In genomic region chr9:20477940-20478620, GRCh38 we compare ENCODE assay signal across 12 cellular contexts.
DNase-seq lines count a peak whose midpoint lies in the region; ATAC-seq and TF ChIP-seq lines count a peak whose summit lies in the region.
"Had no signal": no experiment of that assay in that cellular context is flagged by ENCODE, and none has a peak within 500 bp of the region (broad histone marks: within the 10 kb centered on the region; RNA-seq: fewer than 3 reads in every experiment).

No MANE protein-coding gene starts in this region.

- WGBS in spleen, 5 donors, result 87 to 96% (median 94%) methylated on average over 7 of the region's 7 CpGs

- peak overlapping the region; percentile 83 for H3K27ac Mint-ChIP-seq in T-helper 17 cell
- H3K27ac Mint-ChIP-seq in CD4-positive, alpha-beta memory T cell, result no peak overlapping the region
- H3K27ac Mint-ChIP-seq: activated T-helper 2 cell treated with anti-CD3 and anti-CD28 coated beads, Interferon-gamma antibody, Interleukin-2, Interleukin-4, amounts not matched to agents 10 μg/mL and 5 μg/mL and 100 μg/mL, durations not matched to agents 14 hours and 24 hours and 36 hours had no signal

- H3K9me3 Mint-ChIP-seq in CD4-positive, alpha-beta memory T cell, result no peaks in the 10 kb centered on the region
- H3K9me3 Mint-ChIP-seq: activated T-helper 2 cell treated with anti-CD3 and anti-CD28 coated beads, Interferon-gamma antibody, Interleukin-2, Interleukin-4, amounts not matched to agents 10 μg/mL and 5 μg/mL and 100 μg/mL, durations not matched to agents 14 hours and 24 hours and 36 hours had no signal

- DNase-seq in GM12865 (ENCODE audit: low read depth), result peak; percentile 37
- no peak for DNase-seq in T-helper 17 cell
- DNase-seq in islet precursor cell, result peak; percentile 70
- DNase-seq in spleen, result no peak
- DNase-seq in erythroblast (lab: John Stamatoyannopoulos, UW), result no peak
- no peak for DNase-seq in HK-2 (ENCODE audit: unreplicated experiment)
- DNase-seq in CD4-positive, alpha-beta memory T cell, result no peak
- DNase-seq: COR-L47 had no signal

- H3K4me1 Mint-ChIP-seq in T-helper 17 cell, result peaks cover 34% of the 10 kb centered on the region
- peaks cover 31 to 64% (median 47%) of the 10 kb centered on the region in 4 donors for H3K4me1 Mint-ChIP-seq in CD4-positive, alpha-beta memory T cell

- POLR2A ChIA-PET in CD4-positive, alpha-beta memory T cell (lab: Charles Lee; ENCODE audit: partially characterized antibody), result no interaction called here

- peak; percentile 46 for ATAC-seq in GM21576 (IDR thresholded peaks at IDR 0.05; ENCODE audit: unreplicated experiment)
- no peak for ATAC-seq in T-helper 17 cell
- ATAC-seq: sciatic nerve had no signal

- H3K4me3 ChIP-seq in GM12865 (ENCODE audit: low read depth, low read length) (no peak overlapping the region), spleen (no peak overlapping the region)
- no peak overlapping the region for H3K4me3 ChIP-seq in CD4-positive, alpha-beta memory T cell (ENCODE audit: low read length in 2 of 2)

- H3K4me3 Mint-ChIP-seq in T-helper 17 cell, result no peak overlapping the region
- H3K4me3 Mint-ChIP-seq in CD4-positive, alpha-beta memory T cell, result no peak overlapping the region
- H3K4me3 Mint-ChIP-seq: IgD-negative memory B cell had no signal

- H3K27ac ChIP-seq in spleen, result no peak overlapping the region
- no peak overlapping the region for H3K27ac ChIP-seq in CD4-positive, alpha-beta memory T cell (ENCODE audit: low read depth, low read length)

- no peaks in the 10 kb centered on the region for H3K4me1 ChIP-seq in spleen
- peaks cover 5% of the 10 kb centered on the region for H3K4me1 ChIP-seq in CD4-positive, alpha-beta memory T cell (ENCODE audit: insufficient read depth, low read length)

- intact Hi-C loops in spleen (cut with DNase I; ENCODE audit: low total_unique reads), result no loop called here
- intact Hi-C loops in CD4-positive, alpha-beta memory T cell (cut with micrococcal nuclease), result no loop called here

- TF ChIP-seq POLR2A in spleen (IDR thresholded peaks at IDR 0.05) (no peak), erythroblast (IDR thresholded peaks at IDR 0.05; ENCODE audit: low read length) (no peak)

- H3K36me3 ChIP-seq in spleen, result no peaks in the 10 kb centered on the region
- no peaks in the 10 kb centered on the region for H3K36me3 ChIP-seq in CD4-positive, alpha-beta memory T cell (ENCODE audit: insufficient read depth, low read length)

- TF ChIP-seq CTCF in GM12865 (IDR thresholded peaks at IDR 0.05; ENCODE audit: insufficient read depth, low read depth, low read length, missing control alignments) (no peak), spleen (IDR thresholded peaks at IDR 0.05 in 8 of 11, conservative IDR thresholded peaks at IDR 0.05 in 3 of 11) (no peak)

- no peaks in the 10 kb centered on the region for H3K27me3 ChIP-seq in spleen (replicated peaks in 1 of 7)
- no peaks in the 10 kb centered on the region for H3K27me3 ChIP-seq in CD4-positive, alpha-beta memory T cell (ENCODE audit: insufficient read depth, low read length)

- H3K9me3 ChIP-seq in T-helper 17 cell (ENCODE audit: control insufficient read depth, low read length, poor library complexity, severe bottlenecking), result no peaks in the 10 kb centered on the region
- H3K9me3 ChIP-seq in spleen, result no peaks in the 10 kb centered on the region
- no peaks in the 10 kb centered on the region for H3K9me3 ChIP-seq in CD4-positive, alpha-beta memory T cell (ENCODE audit: control insufficient read depth in 1 of 2, low read length in 2 of 2)

- CTCF ChIA-PET in CD4-positive, alpha-beta memory T cell (lab: Charles Lee; ENCODE audit: partially characterized antibody), result interaction anchor here (0.7 kb wide), 1 partner anchor 10 kb away, joined by 3 read pairs; no protein-coding TSS in a partner anchor

- H3K36me3 Mint-ChIP-seq in T-helper 17 cell (ENCODE audit: low read depth), result no peaks in the 10 kb centered on the region
- no peaks in the 10 kb centered on the region for H3K36me3 Mint-ChIP-seq in CD4-positive, alpha-beta memory T cell
- H3K36me3 Mint-ChIP-seq: IgD-negative memory B cell had no signal

- H3K27me3 Mint-ChIP-seq in T-helper 17 cell, result no peaks in the 10 kb centered on the region
- H3K27me3 Mint-ChIP-seq in CD4-positive, alpha-beta memory T cell, result no peaks in the 10 kb centered on the region
- H3K27me3 Mint-ChIP-seq: IgD-negative memory B cell had no signal

Comparison
In these comparisons a context has a peak if more than half of its experiments do, and no peak if none do; other contexts are left out.
1. DNase-seq: peak in GM12865 (single experiment) and islet precursor cell (single experiment); none in T-helper 17 cell (0 of 3), spleen (single experiment), erythroblast (0 of 2), HK-2 (single experiment) and CD4-positive, alpha-beta memory T cell (0 of 5).